In genomic region chr5:123813251-123813650, GRCh38 we compare ENCODE assay signal across 1 cellular context.
TF ChIP-seq lines count a peak whose summit lies in the region.

No MANE protein-coding gene starts in this region.

TF ChIP-seq in SK-N-SH, 30 proteins besides CTCF, POLR2A, EP300 and RAD21 (continued from another document):
- TF ChIP-seq REST (IDR thresholded peaks at IDR 0.05; ENCODE audit: low read depth, low read length), result no peak
